Comparison of ENCODE assay signal across 14 cellular contexts in the genomic region with DNA sequence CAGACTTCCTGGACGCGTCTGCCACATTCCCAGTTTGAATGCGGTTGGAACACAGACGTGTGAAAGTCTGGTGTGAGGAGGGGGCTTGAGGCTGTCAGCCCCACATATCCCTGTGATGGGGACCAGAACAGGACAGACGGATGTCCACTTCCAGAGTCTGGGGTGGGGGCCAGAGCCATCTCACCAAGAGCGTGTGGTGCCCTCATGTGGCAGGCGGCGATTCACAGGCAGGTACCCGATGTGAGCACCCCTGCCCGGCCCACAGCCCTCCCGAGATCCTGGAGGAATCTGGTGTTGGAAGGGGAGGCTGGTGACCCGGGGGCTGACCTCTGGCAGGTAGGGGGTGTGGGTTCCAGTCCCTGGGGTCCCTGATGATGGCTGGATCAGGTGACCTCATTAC. TPM values are rescaled to one million over a fixed set of nuclear protein-coding genes. Genes with fewer than 3 reads are reported as not detected.
A peak's percentile ranks its signal among the peaks of the same experiment; 100 is the strongest.
DNase-seq lines count a peak whose midpoint lies in the region; ATAC-seq and TF ChIP-seq lines count a peak whose summit lies in the region.
"Had no signal": no experiment of that assay in that cellular context is flagged by ENCODE, and none has a peak within 500 bp of the region (broad histone marks: within the 10 kb centered on the region; RNA-seq: fewer than 3 reads in every experiment).

No MANE protein-coding gene starts in this region.

- H4K20me1 ChIP-seq in hepatocyte (ENCODE audit: insufficient read depth, poor library complexity, severe bottlenecking): no peaks in the 10 kb centered on the region

- no peaks in the 10 kb centered on the region for H3K9me3 ChIP-seq in hepatocyte (ENCODE audit: low read depth)

- no peak overlapping the region for H3K27ac ChIP-seq in hepatocyte
- H3K27ac ChIP-seq: gastroesophageal sphincter, PC-9 had no signal

- no peaks in the 10 kb centered on the region for H3K79me2 ChIP-seq in hepatocyte

- H3K9me2 ChIP-seq in hepatocyte (replicated peaks; ENCODE audit: insufficient read depth): no peaks in the 10 kb centered on the region

- H3K4me2 ChIP-seq in hepatocyte: no peak overlapping the region
- H3K4me2 ChIP-seq: PC-9 had no signal

- H3K36me3 Mint-ChIP-seq in natural killer cell treated with Interleukin-12 subunit alpha and Interleukin-12 subunit beta and Interleukin-15 and Interleukin-18, amount 100 ng/mL, for 72 hours: no peaks in the 10 kb centered on the region
- H3K36me3 Mint-ChIP-seq: CD4-positive, alpha-beta memory T cell; IgD-negative memory B cell; stimulated activated effector memory CD8-positive, alpha-beta T cell treated with anti-CD3 and anti-CD28 coated beads, Interleukin-12 subunit alpha, Interleukin-12 subunit beta, amount 100 ng/mL, for 72 hours had no signal

- no peak overlapping the region for H3K4me3 Mint-ChIP-seq in natural killer cell treated with Interleukin-12 subunit alpha and Interleukin-12 subunit beta and Interleukin-15 and Interleukin-18, amount 100 ng/mL, for 72 hours
- H3K4me3 Mint-ChIP-seq: CD4-positive, alpha-beta memory T cell; IgD-negative memory B cell; stimulated activated effector memory CD8-positive, alpha-beta T cell treated with anti-CD3 and anti-CD28 coated beads, Interleukin-12 subunit alpha, Interleukin-12 subunit beta, amount 100 ng/mL, for 72 hours had no signal

- H3K27ac Mint-ChIP-seq in natural killer cell treated with Interleukin-12 subunit alpha and Interleukin-12 subunit beta and Interleukin-15 and Interleukin-18, amount 100 ng/mL, for 72 hours: no peak overlapping the region
- H3K27ac Mint-ChIP-seq: CD4-positive, alpha-beta memory T cell; IgD-negative memory B cell; stimulated activated effector memory CD8-positive, alpha-beta T cell treated with anti-CD3 and anti-CD28 coated beads, Interleukin-12 subunit alpha, Interleukin-12 subunit beta, amount 100 ng/mL, for 72 hours had no signal

- H3K27me3 Mint-ChIP-seq in natural killer cell treated with Interleukin-12 subunit alpha and Interleukin-12 subunit beta and Interleukin-15 and Interleukin-18, amount 100 ng/mL, for 72 hours: peaks cover 0 to 4% of the 10 kb centered on the region in 2 donors

- H3K27me3 ChIP-seq in hepatocyte: peaks cover 9% of the 10 kb centered on the region

- no peaks in the 10 kb centered on the region for H3K4me1 ChIP-seq in hepatocyte (ENCODE audit: insufficient read depth)
- H3K4me1 ChIP-seq: gastroesophageal sphincter had no signal

- ATAC-seq in natural killer cell treated with Interleukin-12 subunit alpha and Interleukin-12 subunit beta and Interleukin-15 and Interleukin-18, amount 100 ng/mL, for 72 hours: no peak
- no peak for ATAC-seq in GM18517 (IDR thresholded peaks at IDR 0.05; ENCODE audit: unreplicated experiment)
- ATAC-seq: stimulated activated effector memory CD8-positive, alpha-beta T cell treated with anti-CD3 and anti-CD28 coated beads, Interleukin-12 subunit alpha, Interleukin-12 subunit beta, amount 100 ng/mL, for 72 hours had no signal

- H3K36me3 ChIP-seq in hepatocyte (replicated peaks; ENCODE audit: insufficient read depth, low read depth): no peaks in the 10 kb centered on the region
- H3K36me3 ChIP-seq: gastroesophageal sphincter had no signal

- TF ChIP-seq CTCF in hepatocyte (IDR thresholded peaks at IDR 0.05; ENCODE audit: poor library complexity): peak; percentile 22

- WGBS in hepatocyte (ENCODE audit: low lambda C conversion rate, missing lambda C conversion rate): 54% methylated on average over 12 of the region's 12 CpGs

- no peak overlapping the region for H3K4me3 ChIP-seq in hepatocyte
- H3K4me3 ChIP-seq: gastroesophageal sphincter, PC-9 had no signal

- H3K9me3 Mint-ChIP-seq in natural killer cell treated with Interleukin-12 subunit alpha and Interleukin-12 subunit beta and Interleukin-15 and Interleukin-18, amount 100 ng/mL, for 72 hours: no peaks in the 10 kb centered on the region
- H3K9me3 Mint-ChIP-seq: IgD-negative memory B cell; stimulated activated effector memory CD8-positive, alpha-beta T cell treated with anti-CD3 and anti-CD28 coated beads, Interleukin-12 subunit alpha, Interleukin-12 subunit beta, amount 100 ng/mL, for 72 hours had no signal

- H3K4me1 Mint-ChIP-seq in natural killer cell treated with Interleukin-12 subunit alpha and Interleukin-12 subunit beta and Interleukin-15 and Interleukin-18, amount 100 ng/mL, for 72 hours (ENCODE audit: low read depth in 2 of 2): no peaks in the 10 kb centered on the region
- H3K4me1 Mint-ChIP-seq: CD4-positive, alpha-beta memory T cell; IgD-negative memory B cell; stimulated activated effector memory CD8-positive, alpha-beta T cell treated with anti-CD3 and anti-CD28 coated beads, Interleukin-12 subunit alpha, Interleukin-12 subunit beta, amount 100 ng/mL, for 72 hours had no signal

- peak; percentile 75 for DNase-seq in 8988T
- DNase-seq in EH (ENCODE audit: low read depth): peak; percentile 3
- DNase-seq in RPMI8226: peak; percentile 40
- no peak for DNase-seq in hepatocyte (ENCODE audit: low spot score)
- no peak for DNase-seq in natural killer cell treated with Interleukin-12 subunit alpha and Interleukin-12 subunit beta and Interleukin-15 and Interleukin-18, amount 100 ng/mL, for 72 hours (ENCODE audit: low spot score)
- no peak for DNase-seq in KG1 (lab: John Stamatoyannopoulos, UW)
- no peak for DNase-seq in NCI-H2081 treated with DMSO at 0.1 percent for 48 hours (lab: John Stamatoyannopoulos, UW)
- DNase-seq: activated CD8-positive, alpha-beta memory T cell treated with anti-CD3 and anti-CD28 coated beads, Interleukin-2, amount 50 U/mL, for 48 hours; CD4-positive, alpha-beta memory T cell had no signal

- no peak overlapping the region for H2AFZ ChIP-seq in hepatocyte
- H2AFZ ChIP-seq: PC-9 had no signal

RNA-seq across cellular contexts. Expression of a gene that starts 51.5 kb away (rescaled TPM):
- total RNA-seq in hepatocyte: 17.5 and 34.0 TPM in 2 replicates
- polyA plus RNA-seq in hepatocyte: 24.4 and 46.2 TPM in 2 replicates
- 10 to 100 TPM; 37.2 to 54.2 TPM for total RNA-seq in natural killer cell treated with Interleukin-12 subunit alpha and Interleukin-12 subunit beta and Interleukin-15 and Interleukin-18, amount 100 ng/mL, for 72 hours

Comparison
In these comparisons a context has a peak if more than half of its experiments do, and no peak if none do; other contexts are left out.
1. DNase-seq: peak in 8988T (single experiment), EH (single experiment) and RPMI8226 (single experiment); none in hepatocyte (single experiment), natural killer cell treated with Interleukin-12 subunit alpha and Interleukin-12 subunit beta and Interleukin-15 and Interleukin-18, amount 100 ng/mL, for 72 hours (single experiment), KG1 (single experiment) and NCI-H2081 treated with DMSO at 0.1 percent for 48 hours (single experiment).